Comparison of ENCODE assay signal across 23 cellular contexts in the genomic region with DNA sequence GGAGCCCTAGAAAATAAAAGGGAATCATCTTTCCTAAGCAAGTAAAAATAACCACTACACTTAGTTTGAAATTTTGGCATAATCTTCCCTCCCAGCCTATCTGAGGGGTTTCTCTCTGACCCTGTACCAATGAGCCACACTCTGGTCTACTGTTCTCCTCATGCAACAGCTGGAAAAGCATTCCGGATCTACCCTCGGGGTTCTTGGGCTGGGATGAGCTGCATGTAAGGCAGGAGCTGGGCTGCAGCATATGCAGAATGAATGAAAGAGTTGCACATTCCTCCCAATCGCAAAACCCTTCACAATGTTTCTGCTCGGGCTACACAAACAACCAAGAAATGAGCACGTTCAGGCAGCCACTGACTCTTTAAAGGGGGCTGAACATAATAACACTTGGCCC.
DNase-seq lines count a peak whose midpoint lies in the region; ATAC-seq and TF ChIP-seq lines count a peak whose summit lies in the region.
"Had no signal": no experiment of that assay in that cellular context is flagged by ENCODE, and none has a peak within 500 bp of the region (broad histone marks: within the 10 kb centered on the region; RNA-seq: fewer than 3 reads in every experiment).

No MANE protein-coding gene starts in this region.

- H3K18ac ChIP-seq in IMR-90 (ENCODE audit: low read depth, low read length) (peak overlapping the region; percentile 13; the same call in 1 of the 2 replicates), trophoblast cell (ENCODE audit: low read length) (no peak overlapping the region)

- H4K20me1 ChIP-seq in IMR-90 (ENCODE audit: insufficient read depth, low read length): no peaks in the 10 kb centered on the region

- no peaks in the 10 kb centered on the region for H3K79me2 ChIP-seq in trophoblast cell (ENCODE audit: control insufficient read depth, insufficient read depth, low read length, poor library complexity)

- peaks cover 8% of the 10 kb centered on the region for H3K4me1 ChIP-seq in IMR-90 (ENCODE audit: control insufficient read depth, insufficient read depth, low read length)
- H3K4me1 ChIP-seq in SJCRH30: peaks cover 23% of the 10 kb centered on the region
- H3K4me1 ChIP-seq in trophoblast cell (ENCODE audit: control insufficient read depth in 1 of 2, insufficient read depth in 2 of 2, low read length in 2 of 2): peaks cover 3 to 6% of the 10 kb centered on the region in 2 experiments
- no peaks in the 10 kb centered on the region for H3K4me1 ChIP-seq in mucosa of descending colon (ENCODE audit: low read depth)
- H3K4me1 ChIP-seq: prostate gland, testis had no signal

- H4K91ac ChIP-seq in IMR-90 (ENCODE audit: insufficient read depth, low read depth, low read length) (no peak overlapping the region), trophoblast cell (ENCODE audit: low read depth, low read length) (no peak overlapping the region)

- H2AK5ac ChIP-seq in IMR-90 (ENCODE audit: low read depth, low read length) (peak overlapping the region; percentile 48; the same call in 1 of the 2 replicates), trophoblast cell (ENCODE audit: low read length) (no peak overlapping the region)

- DNase-seq in IMR-90 (no peak), SJCRH30 (peak; percentile 93 to 96), islet precursor cell (peak; percentile 63), trophoblast cell (no peak), mucosa of descending colon (no peak)
- DNase-seq in stimulated activated CD8-positive, alpha-beta memory T cell treated with anti-CD3 and anti-CD28 coated beads, Interleukin-4, amount 100 ng/mL, for 48 hours: no peak
- DNase-seq: activated CD4-positive, alpha-beta T cell treated with anti-CD3 and anti-CD28 coated beads for 4 hours; activated gamma-delta T cell treated with Interleukin-2 at 50 U/mL for 16 hours; activated T-cell treated with anti-CD3 and anti-CD28 coated beads, Interleukin-2, amount 50 U/mL, for 1 hour; CD4-positive, alpha-beta T cell; cerebellar nuclear complex; EL; H9; KG1; kidney glomerular epithelial cell; NCI-H1436 treated with DMSO at 0.1 percent for 48 hours; sigmoid colon; stimulated activated naive CD8-positive, alpha-beta T cell treated with anti-CD3 and anti-CD28 coated beads, Interleukin-15, Interleukin-2, amounts not matched to agents 100 U/mL and 50 U/mL, for 24 hours; testis; uterus had no signal

- H3K36me3 ChIP-seq in IMR-90 (ENCODE audit: control insufficient read depth, insufficient read depth, low read length): no peaks in the 10 kb centered on the region
- no peaks in the 10 kb centered on the region for H3K36me3 ChIP-seq in SJCRH30
- no peaks in the 10 kb centered on the region for H3K36me3 ChIP-seq in trophoblast cell (ENCODE audit: control insufficient read depth in 1 of 2, insufficient read depth in 2 of 2, low read length in 2 of 2)
- no peaks in the 10 kb centered on the region for H3K36me3 ChIP-seq in mucosa of descending colon (ENCODE audit: low read depth)
- H3K36me3 ChIP-seq: neutrophil, prostate gland, sigmoid colon, uterus had no signal

- no peak for ATAC-seq in IMR-90 (ENCODE audit: low read depth)
- ATAC-seq in activated T-helper 17 cell treated with anti-CD3 and anti-CD28 coated beads, Interleukin-2, amount 50 U/mL, for 72 hours (replicated peaks): no peak
- ATAC-seq in mucosa of descending colon: no peak
- ATAC-seq: stimulated activated naive CD8-positive, alpha-beta T cell treated with anti-CD3 and anti-CD28 coated beads, Interleukin-15, Interleukin-2, amounts not matched to agents 100 U/mL and 50 U/mL, for 24 hours had no signal

- no peak overlapping the region for H3K27ac Mint-ChIP-seq in activated T-helper 17 cell treated with anti-CD3 and anti-CD28 coated beads, Interleukin-2, amount 50 U/mL, for 72 hours
- H3K27ac Mint-ChIP-seq: CD4-positive, alpha-beta T cell had no signal

- CTCF ChIA-PET in IMR-90 (lab: Yijun Ruan, JAX): no interaction called here

- intact Hi-C loops in IMR-90 (cut with micrococcal nuclease) (no loop called here), mucosa of descending colon (cut with DNase I, micrococcal nuclease) (no loop called here)

- H2AFZ ChIP-seq in IMR-90 (replicated peaks; ENCODE audit: low read length, poor library complexity) (peak overlapping the region; percentile 53), trophoblast cell (ENCODE audit: insufficient read depth, low read length, poor library complexity) (no peak overlapping the region)

- no peak overlapping the region for H4K12ac ChIP-seq in trophoblast cell (ENCODE audit: low read depth, low read length)

- 0 out of 2 replicates have a peak overlapping the region, but pooled peaks have one; percentile 57 for H3K14ac ChIP-seq in IMR-90 (replicated peaks; ENCODE audit: low read depth, low read length)
- H3K14ac ChIP-seq in trophoblast cell (ENCODE audit: low read length): no peak overlapping the region

- H3K4me1 Mint-ChIP-seq in activated T-helper 17 cell treated with anti-CD3 and anti-CD28 coated beads, Interleukin-2, amount 50 U/mL, for 72 hours: peaks cover 12% of the 10 kb centered on the region

- no peak overlapping the region for H3K4me3 Mint-ChIP-seq in activated T-helper 17 cell treated with anti-CD3 and anti-CD28 coated beads, Interleukin-2, amount 50 U/mL, for 72 hours
- H3K4me3 Mint-ChIP-seq: CD4-positive, alpha-beta T cell; H9 had no signal

- no peaks in the 10 kb centered on the region for H3K9me3 Mint-ChIP-seq in activated T-helper 17 cell treated with anti-CD3 and anti-CD28 coated beads, Interleukin-2, amount 50 U/mL, for 72 hours
- H3K9me3 Mint-ChIP-seq: CD4-positive, alpha-beta T cell; H9 had no signal

- H3K4ac ChIP-seq in IMR-90 (ENCODE audit: low read depth, low read length): peak overlapping the region; percentile 58; the same call in 1 of the 2 replicates
- no peak overlapping the region for H3K4ac ChIP-seq in trophoblast cell (ENCODE audit: low read depth, low read length)

- H3K27me3 Mint-ChIP-seq in activated T-helper 17 cell treated with anti-CD3 and anti-CD28 coated beads, Interleukin-2, amount 50 U/mL, for 72 hours: no peaks in the 10 kb centered on the region
- H3K27me3 Mint-ChIP-seq: CD4-positive, alpha-beta T cell had no signal

- H3K4me2 ChIP-seq in IMR-90 (ENCODE audit: low read depth, low read length) (no peak overlapping the region), trophoblast cell (ENCODE audit: low read length) (no peak overlapping the region)

- H3K56ac ChIP-seq in IMR-90 (ENCODE audit: extremely low read depth, insufficient read depth, low read length): no peak overlapping the region

- H3K4me3 ChIP-seq in IMR-90 (ENCODE audit: insufficient read depth, low read depth, low read length) (no peak overlapping the region), SJCRH30 (no peak overlapping the region), trophoblast cell (ENCODE audit: low read depth, low read length) (no peak overlapping the region), mucosa of descending colon (no peak overlapping the region)
- H3K4me3 ChIP-seq: prostate gland, sigmoid colon, testis, uterus had no signal

- H4K5ac ChIP-seq in IMR-90 (ENCODE audit: low read depth, low read length): no peak overlapping the region

- H3K9me1 ChIP-seq in IMR-90 (ENCODE audit: insufficient read depth, low read length): peaks cover 5% of the 10 kb centered on the region; the same call in 1 of the 2 replicates

- H4K8ac ChIP-seq in IMR-90 (ENCODE audit: low read depth in 2 of 2, low read length in 2 of 2) (no peak overlapping the region), trophoblast cell (ENCODE audit: low read depth, low read length) (no peak overlapping the region)

- TF ChIP-seq RAD21 in IMR-90 (IDR thresholded peaks at IDR 0.05; ENCODE audit: low read length): no peak

- H3K23ac ChIP-seq in IMR-90 (ENCODE audit: low read depth, low read length) (no peak overlapping the region), trophoblast cell (ENCODE audit: low read length) (no peak overlapping the region)

- peak overlapping the region; percentile 74 for H2BK12ac ChIP-seq in trophoblast cell (ENCODE audit: low read length)

- H2BK120ac ChIP-seq in IMR-90 (ENCODE audit: low read depth, low read length): no peak overlapping the region
- H2BK120ac ChIP-seq in trophoblast cell (ENCODE audit: insufficient read depth, low read length, poor library complexity): peak overlapping the region; percentile 57

- no peak overlapping the region for H3K27ac ChIP-seq in IMR-90 (ENCODE audit: insufficient read depth, low read length)
- peak overlapping the region; percentile 35 for H3K27ac ChIP-seq in SJCRH30
- no peak overlapping the region for H3K27ac ChIP-seq in trophoblast cell (ENCODE audit: low read depth, low read length)
- H3K27ac ChIP-seq: neutrophil, prostate gland, testis had no signal

- no peak overlapping the region for H2BK5ac ChIP-seq in IMR-90 (ENCODE audit: low read depth, low read length, poor library complexity, severe bottlenecking)
- no peak overlapping the region for H2BK5ac ChIP-seq in trophoblast cell (ENCODE audit: low read depth, low read length, poor library complexity)

- TF ChIP-seq CTCF in IMR-90 (conservative IDR thresholded peaks at IDR 0.05; ENCODE audit: low read depth, low read length) (no peak), mucosa of descending colon (IDR thresholded peaks at IDR 0.05) (no peak)

- no peaks in the 10 kb centered on the region for H3K36me3 Mint-ChIP-seq in activated T-helper 17 cell treated with anti-CD3 and anti-CD28 coated beads, Interleukin-2, amount 50 U/mL, for 72 hours (ENCODE audit: low read depth)

- no TSS peak for BruUV-seq in IMR-90 (replicated peaks; lab: Mats Ljungman, UMichigan)

- H3K79me1 ChIP-seq in IMR-90 (ENCODE audit: low read depth in 1 of 2, low read length in 2 of 2): no peaks in the 10 kb centered on the region
- H3K79me1 ChIP-seq in trophoblast cell (ENCODE audit: low read length): peaks cover 7% of the 10 kb centered on the region

- no peak overlapping the region for H3K9ac ChIP-seq in IMR-90 (ENCODE audit: low read depth, low read length)
- no peak overlapping the region for H3K9ac ChIP-seq in trophoblast cell (ENCODE audit: low read length)

- no peak for TF ChIP-seq POLR2A in IMR-90 (IDR thresholded peaks at IDR 0.05; ENCODE audit: low read depth, low read length)

- H3K9me3 ChIP-seq in IMR-90 (ENCODE audit: control insufficient read depth, insufficient read depth, low read length) (no peaks in the 10 kb centered on the region), SJCRH30 (replicated peaks) (no peaks in the 10 kb centered on the region), trophoblast cell (ENCODE audit: insufficient read depth, low read depth, low read length) (no peaks in the 10 kb centered on the region), mucosa of descending colon (no peaks in the 10 kb centered on the region)
- H3K9me3 ChIP-seq: neutrophil, prostate gland, sigmoid colon, testis, uterus had no signal

- POLR2A ChIA-PET in IMR-90 (lab: Charles Lee; ENCODE audit: unreplicated experiment): no interaction called here

- H2AK9ac ChIP-seq in IMR-90 (replicated peaks; ENCODE audit: low read depth, low read length, poor library complexity): no peak overlapping the region

- no CpG with 5 or more reads among the region's 5 CpGs for WGBS in IMR-90 (ENCODE audit: extremely low coverage in 2 of 2, insufficient read length in 1 of 2), 2 experiments
- WGBS in trophoblast cell (ENCODE audit: extremely low coverage, insufficient coverage, insufficient read length): no CpG with 5 or more reads among the region's 5 CpGs

- H2BK20ac ChIP-seq in IMR-90 (ENCODE audit: low read depth, low read length): no peak overlapping the region

- dilution Hi-C loops in IMR-90 (cut with HindIII; ENCODE audit: low sequenced_read_pairs, unreplicated experiment): no loop called here

- in situ Hi-C loops in IMR-90 (cut with MboI; ENCODE audit: low sequenced_read_pairs): no loop called here

- H3K27me3 ChIP-seq in IMR-90 (ENCODE audit: control insufficient read depth, insufficient read depth, low read length): 0 out of 2 replicates have a peak, but pooled peaks cover 2% of the 10 kb centered on the region
- H3K27me3 ChIP-seq in SJCRH30: no peaks in the 10 kb centered on the region
- no peaks in the 10 kb centered on the region for H3K27me3 ChIP-seq in trophoblast cell (ENCODE audit: insufficient read depth, low read length)
- H3K27me3 ChIP-seq: neutrophil, sigmoid colon, testis, uterus had no signal

- peak overlapping the region; percentile 45; the same call in 2 of the 3 replicates for H2BK15ac ChIP-seq in IMR-90 (ENCODE audit: low read depth, low read length)

Comparison
In these comparisons a context has a peak if more than half of its experiments do, and no peak if none do; other contexts are left out.
1. DNase-seq: peak in SJCRH30 (2 of 2) and islet precursor cell (single experiment); none in IMR-90 (single experiment), trophoblast cell (0 of 2), mucosa of descending colon (0 of 3) and stimulated activated CD8-positive, alpha-beta memory T cell treated with anti-CD3 and anti-CD28 coated beads, Interleukin-4, amount 100 ng/mL, for 48 hours (single experiment).